Comparison of ENCODE assay signal across 23 cellular contexts in the genomic region with DNA sequence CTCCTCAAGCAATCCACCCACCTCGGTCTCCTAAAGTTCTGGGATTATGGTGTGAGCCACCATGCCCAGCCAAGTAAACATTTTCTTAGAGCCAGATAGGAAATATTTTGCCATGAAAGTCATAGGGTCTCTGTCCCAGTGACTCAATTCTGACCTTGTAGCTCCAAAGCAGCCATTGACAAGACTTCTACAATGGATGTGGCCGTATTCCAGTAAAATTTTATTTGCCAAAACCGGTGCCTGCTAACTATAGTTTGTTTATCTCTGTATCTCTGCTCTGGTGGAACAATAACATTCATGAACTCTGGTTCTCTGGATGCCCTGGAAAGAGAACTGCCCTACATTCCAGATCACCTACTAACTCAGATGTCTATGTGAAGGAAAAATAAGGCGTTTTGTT. TPM values are rescaled to one million over a fixed set of nuclear protein-coding genes. Genes with fewer than 3 reads are reported as not detected.
DNase-seq lines count a peak whose midpoint lies in the region; ATAC-seq, FAIRE-seq and TF ChIP-seq lines count a peak whose summit lies in the region.
"Had no signal": no experiment of that assay in that cellular context is flagged by ENCODE, and none has a peak within 500 bp of the region (broad histone marks: within the 10 kb centered on the region; RNA-seq: fewer than 3 reads in every experiment).

No MANE protein-coding gene starts in this region.

- no peaks in the 10 kb centered on the region for H3K9me2 ChIP-seq in GM23338 (ENCODE audit: insufficient read depth)

- no peaks in the 10 kb centered on the region for H3K36me3 Mint-ChIP-seq in GM23338 (ENCODE audit: low read depth)
- no peaks in the 10 kb centered on the region for H3K36me3 Mint-ChIP-seq in activated T-cell treated with anti-CD3 and anti-CD28 coated beads, Interleukin-2, amount 50 U/mL, for 72 hours (ENCODE audit: insufficient read depth in 2 of 2)

- no peaks in the 10 kb centered on the region for H3K79me2 ChIP-seq in GM23338 (replicated peaks; ENCODE audit: insufficient read depth)

- H3K4me3 Mint-ChIP-seq in GM23338: no peak overlapping the region
- H3K4me3 Mint-ChIP-seq in activated T-cell treated with anti-CD3 and anti-CD28 coated beads, Interleukin-2, amount 50 U/mL, for 72 hours: no peak overlapping the region

- H3K27ac ChIP-seq in A549 (peak overlapping the region; percentile 12 to 68; a peak in 4 of 6 replicates), SJSA1 (peak overlapping the region; percentile 49), esophagus muscularis mucosa (replicated peaks in 1 of 4) (peak overlapping the region in 1 of 4 donors; percentile 25), GM23338 (ENCODE audit: low read depth) (no peak overlapping the region)
- H3K27ac ChIP-seq: coronary artery, epithelial cell of prostate, lower lobe of right lung, SJCRH30 had no signal

- TF ChIP-seq EP300 in A549 (IDR thresholded peaks at IDR 0.05) (no peak), esophagus muscularis mucosa (IDR thresholded peaks at IDR 0.05) (no peak)

- H3F3A ChIP-seq in GM23338 (replicated peaks; ENCODE audit: low read depth): peaks cover 7% of the 10 kb centered on the region; the same call in 1 of the 2 replicates

- no peaks in the 10 kb centered on the region for H3K36me3 ChIP-seq in SJSA1
- no peaks in the 10 kb centered on the region for H3K36me3 ChIP-seq in esophagus muscularis mucosa
- no peaks in the 10 kb centered on the region for H3K36me3 ChIP-seq in GM23338 (ENCODE audit: insufficient read depth)
- H3K36me3 ChIP-seq: lower lobe of right lung, SJCRH30 had no signal

- POLR2A ChIA-PET in A549 (lab: Yijun Ruan, JAX): no interaction called here

- no peak for TF ChIP-seq RAD21 in A549 (conservative IDR thresholded peaks at IDR 0.05 in 1 of 2, IDR thresholded peaks at IDR 0.05 in 1 of 2)

- TF ChIP-seq POLR2A in A549 (IDR thresholded peaks at IDR 0.05; ENCODE audit: low read length): no peak
- TF ChIP-seq POLR2A in esophagus muscularis mucosa (IDR thresholded peaks at IDR 0.05; ENCODE audit: low read depth): no peak

- TF ChIP-seq CTCF in A549 (IDR thresholded peaks at IDR 0.05) (no peak), esophagus muscularis mucosa (IDR thresholded peaks at IDR 0.05) (no peak), GM23338 (conservative IDR thresholded peaks at IDR 0.05; ENCODE audit: low read depth in 2 of 2) (no peak)

- no peak overlapping the region for H3K27ac Mint-ChIP-seq in GM23338
- no peak overlapping the region for H3K27ac Mint-ChIP-seq in activated T-cell treated with anti-CD3 and anti-CD28 coated beads, Interleukin-2, amount 50 U/mL, for 72 hours

- H4K20me1 ChIP-seq in GM23338 (replicated peaks; ENCODE audit: insufficient read depth): no peaks in the 10 kb centered on the region

- H3K9me3 Mint-ChIP-seq in GM23338: no peaks in the 10 kb centered on the region
- no peaks in the 10 kb centered on the region for H3K9me3 Mint-ChIP-seq in activated T-cell treated with anti-CD3 and anti-CD28 coated beads, Interleukin-2, amount 50 U/mL, for 72 hours

- no peak overlapping the region for H2AFZ ChIP-seq in GM23338

- CTCF ChIA-PET in A549 (lab: Yijun Ruan, JAX): interaction anchor here (1.1 kb wide), 1 partner anchor 31 kb away, joined by 3 read pairs; no protein-coding TSS in a partner anchor

- ATAC-seq in A549 (peak in 1 of 2 experiments; percentile 20; a peak in 3 of 6 replicates), GM23338 (no peak)
- no peak for ATAC-seq in activated T-cell treated with anti-CD3 and anti-CD28 coated beads, Interleukin-2, amount 50 U/mL, for 72 hours (replicated peaks in 1 of 2)
- ATAC-seq: lower lobe of right lung had no signal

- no peak for FAIRE-seq in A549 (lab: Jason Lieb, UNC)
- FAIRE-seq: A204.1, GM12892 had no signal

- intact Hi-C loops in esophagus muscularis mucosa (cut with DNase I): no loop called here

- H3K27me3 Mint-ChIP-seq in GM23338 (ENCODE audit: insufficient read depth, low read depth, poor library complexity): peaks cover 6% of the 10 kb centered on the region
- peaks cover 5% of the 10 kb centered on the region for H3K27me3 Mint-ChIP-seq in activated T-cell treated with anti-CD3 and anti-CD28 coated beads, Interleukin-2, amount 50 U/mL, for 72 hours (ENCODE audit: low read depth)

- no peak overlapping the region for H3K4me3 ChIP-seq in A549
- no peak overlapping the region for H3K4me3 ChIP-seq in SJSA1
- no peak overlapping the region for H3K4me3 ChIP-seq in esophagus muscularis mucosa
- H3K4me3 ChIP-seq in GM23338: no peak overlapping the region
- H3K4me3 ChIP-seq: coronary artery, lower lobe of right lung, SJCRH30, skin epidermis had no signal

- H3K4me1 Mint-ChIP-seq in GM23338: peaks cover 28% of the 10 kb centered on the region
- H3K4me1 Mint-ChIP-seq in activated T-cell treated with anti-CD3 and anti-CD28 coated beads, Interleukin-2, amount 50 U/mL, for 72 hours (ENCODE audit: low read depth): peaks cover 9% of the 10 kb centered on the region

- no peak for DNase-seq in A549 (ENCODE audit: low read depth in 1 of 2, low spot score in 1 of 2)
- peak; percentile 58 to 86 for DNase-seq in SJSA1 (ENCODE audit: low read depth in 1 of 2, low spot score in 2 of 2)
- peak; percentile 10 for DNase-seq in esophagus muscularis mucosa (ENCODE audit: extremely low spot score)
- peak; percentile 24 for DNase-seq in mucosa of gallbladder (ENCODE audit: low spot score)
- DNase-seq in GM03348 (ENCODE audit: low spot score): no peak
- DNase-seq in GM23338 (ENCODE audit: low spot score): no peak
- no peak for DNase-seq in activated T-cell treated with anti-CD3 and anti-CD28 coated beads, Interleukin-2, amount 50 U/mL, for 72 hours
- no peak for DNase-seq in amygdala (lab: John Stamatoyannopoulos, UW)
- DNase-seq: activated gamma-delta T cell; C1 segment of cervical spinal cord; GF-D8; Karpas-422; lower lobe of right lung; NCI-H1105; OCI-M1; SJCRH30; stimulated activated CD4-positive, alpha-beta T cell treated with anti-CD3 and anti-CD28 coated beads, Interleukin-4, amount 100 ng/mL, for 24 hours had no signal

- H3K4me2 ChIP-seq in A549: peak overlapping the region; percentile 43; the same call in 1 of the 3 replicates
- H3K4me2 ChIP-seq in GM23338: no peak overlapping the region

- 54% methylated on average over 4 of the region's 4 CpGs for WGBS in A549 (ENCODE audit: missing lambda C conversion rate)
- WGBS in esophagus muscularis mucosa: 47% methylated on average over 4 of the region's 4 CpGs

- H3K9me3 ChIP-seq in A549 (no peaks in the 10 kb centered on the region), SJSA1 (replicated peaks) (no peaks in the 10 kb centered on the region), esophagus muscularis mucosa (no peaks in the 10 kb centered on the region)
- H3K9me3 ChIP-seq: lower lobe of right lung, SJCRH30 had no signal

- H3K4me1 ChIP-seq in A549: peaks cover 46% of the 10 kb centered on the region
- H3K4me1 ChIP-seq in SJSA1 (replicated peaks): peaks cover 54% of the 10 kb centered on the region
- peaks cover 18 to 33% (median 23%) of the 10 kb centered on the region in 4 donors for H3K4me1 ChIP-seq in esophagus muscularis mucosa
- peaks cover 42% of the 10 kb centered on the region for H3K4me1 ChIP-seq in GM23338 (ENCODE audit: insufficient read depth)
- H3K4me1 ChIP-seq: lower lobe of right lung, SJCRH30 had no signal

- no peaks in the 10 kb centered on the region for H3K27me3 ChIP-seq in SJSA1 (replicated peaks)
- H3K27me3 ChIP-seq in esophagus muscularis mucosa: no peaks in the 10 kb centered on the region
- no peaks in the 10 kb centered on the region for H3K27me3 ChIP-seq in GM23338 (ENCODE audit: insufficient read depth)
- H3K27me3 ChIP-seq: SJCRH30 had no signal

TF ChIP-seq in A549, 52 proteins besides CTCF, POLR2A, EP300 and RAD21:
- peak; percentile 43; the same call in 1 of the 2 replicates for TF ChIP-seq GATA3 (IDR thresholded peaks at IDR 0.05; ENCODE audit: borderline replicate concordance)
- TF ChIP-seq ATOH8 (CRISPR knock-in tag; IDR thresholded peaks at IDR 0.05; ENCODE audit: low read depth): no peak

TF ChIP-seq in GM23338, 12 proteins besides CTCF, POLR2A, EP300 and RAD21 (continues in another document):
- no peak for TF ChIP-seq ZNF331 (CRISPR knock-in tag; IDR thresholded peaks at IDR 0.05; ENCODE audit: low read depth)
- no peak for TF ChIP-seq EZH2phosphoT487 (IDR thresholded peaks at IDR 0.05; ENCODE audit: unreplicated experiment)
- no peak for TF ChIP-seq POLR2AphosphoS5 (IDR thresholded peaks at IDR 0.05; ENCODE audit: low read depth)
- no peak for TF ChIP-seq ETS1 (IDR thresholded peaks at IDR 0.05)

RNA-seq across cellular contexts. Expression of gene USP44, which starts 54.6 kb away (rescaled TPM):
- polyA plus RNA-seq in A549 (2011; rRNA removed) (3.1 and 3.8 TPM in 2 replicates), A549 (2017; fragmentation: RNase III; extraction: RNeasy Plus Mini Kit Qiagen cat#74134 plus additional on column Dnase treatment) (0.50 to 0.66 TPM (median 0.59 TPM) in 3 replicates), GM23338 (2016; fragmentation: Nextera tagmentation; extraction: Ambion mirVana) (193 and 235 TPM in 2 replicates)
- 0.12 and 0.17 TPM in 2 replicates for polyA plus RNA-seq in A549 (2012; cell fraction: cytosol; rRNA removed)
- 0.02 and 0.31 TPM in 2 replicates for polyA plus RNA-seq in A549 (2012; cell fraction: nucleus; rRNA removed)
- polyA minus RNA-seq in A549 (2011; rRNA and poly(A)+ RNA removed): 3.4 and 3.8 TPM in 2 replicates
- 0.44 and 1.6 TPM in 2 replicates for total RNA-seq in SJSA1 (2014; rRNA removed; shearing (Covaris generic))
- total RNA-seq in esophagus muscularis mucosa (1 to 10 TPM; 3.3 to 6.2 (median 5.3) TPM), mucosa of gallbladder (2.9 TPM)
- 243 and 248 TPM in 2 replicates for total RNA-seq in GM23338 (2014; rRNA removed; shearing (Covaris generic))
- total RNA-seq in activated T-cell treated with anti-CD3 and anti-CD28 coated beads, Interleukin-2, amount 50 U/mL, for 72 hours: 10 to 100 TPM in 1 of 2 donors, 1 to 10 TPM in 1; 8.4 to 12.0 TPM
- total RNA-seq: myocyte had no signal

Comparison
In these comparisons a context has a peak if more than half of its experiments do, and no peak if none do; other contexts are left out.
1. DNase-seq: peak in SJSA1 (2 of 2), esophagus muscularis mucosa (single experiment) and mucosa of gallbladder (single experiment); none in A549 (0 of 2), GM03348 (single experiment), GM23338 (single experiment), activated T-cell treated with anti-CD3 and anti-CD28 coated beads, Interleukin-2, amount 50 U/mL, for 72 hours (0 of 2) and amygdala (0 of 56).
2. RNA of gene USP44, which starts 54.6 kb away (total RNA-seq): 243 to 248 TPM in GM23338; 8.4 to 12.0 TPM in activated T-cell treated with anti-CD3 and anti-CD28 coated beads, Interleukin-2, amount 50 U/mL, for 72 hours, 3.3 to 6.2 TPM in esophagus muscularis mucosa, 2.9 TPM in mucosa of gallbladder (single experiment) and 0.44 to 1.6 TPM in SJSA1; every median in the first group is over 10 times any median in the second.